In the genomic region with DNA sequence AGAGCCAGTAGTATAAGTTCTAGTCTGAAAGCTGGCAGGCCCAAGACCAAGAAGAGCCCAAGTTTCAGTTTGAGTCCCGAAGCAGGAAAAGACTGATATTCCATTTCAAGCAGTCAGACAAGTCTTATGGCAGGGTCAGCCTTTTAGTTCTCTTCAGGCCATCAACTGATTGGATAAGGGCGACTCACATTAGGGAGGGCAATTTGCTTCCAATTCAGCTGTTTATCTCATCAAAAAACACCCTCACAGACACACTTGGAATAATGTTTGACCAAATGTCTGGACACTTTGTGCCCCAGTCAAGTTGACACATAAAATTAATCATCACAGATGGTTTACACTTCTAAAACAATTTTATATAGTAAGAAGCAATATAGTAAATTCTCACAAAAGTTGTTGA, we compare ENCODE assay signal across 17 cellular contexts.
"Had no signal": no experiment of that assay in that cellular context is flagged by ENCODE, and none has a peak within 500 bp of the region (broad histone marks: within the 10 kb centered on the region; RNA-seq: fewer than 3 reads in every experiment).

No MANE protein-coding gene starts in this region.

- DNase-seq: cortex of kidney; dorsolateral prefrontal cortex; effector CD8-positive, alpha-beta T cell; heart right ventricle; hypothalamus; mucosa of descending colon; natural killer cell; ovary; stimulated activated CD4-positive, alpha-beta T cell treated with anti-CD3 and anti-CD28 coated beads, Interleukin-4, amount 100 ng/mL, for 1 hour; stimulated activated CD8-positive, alpha-beta memory T cell treated with anti-CD3 and anti-CD28 coated beads, Interleukin-4, amount 100 ng/mL, for 48 hours; stimulated activated naive CD8-positive, alpha-beta T cell treated with anti-CD3 and anti-CD28 coated beads, Interleukin-15, Interleukin-2, amounts not matched to agents 100 U/mL and 50 U/mL, for 24 hours; thyroid gland had no signal

- H3K27ac Mint-ChIP-seq: natural killer cell; stimulated activated effector memory CD8-positive, alpha-beta T cell treated with anti-CD3 and anti-CD28 coated beads, Interleukin-12 subunit alpha, Interleukin-12 subunit beta, amount 100 ng/mL, for 72 hours; type B pancreatic cell had no signal

- H3K4me3 ChIP-seq: dorsolateral prefrontal cortex, heart right ventricle, mucosa of descending colon, ovary, right atrium auricular region, suprapubic skin, thyroid gland had no signal

- H3K36me3 ChIP-seq: heart right ventricle, ovary, right atrium auricular region, suprapubic skin, thyroid gland had no signal

- H3K9me3 ChIP-seq: ovary, suprapubic skin, thyroid gland had no signal

- H3K27ac ChIP-seq: dorsolateral prefrontal cortex, heart right ventricle, ovary, right atrium auricular region, suprapubic skin, thyroid gland had no signal

- H3K27me3 ChIP-seq: dorsolateral prefrontal cortex, heart right ventricle, ovary, right atrium auricular region, suprapubic skin, thyroid gland had no signal

- H3K27me3 Mint-ChIP-seq: type B pancreatic cell had no signal

- H3K4me3 Mint-ChIP-seq: natural killer cell; neural crest cell; stimulated activated effector memory CD8-positive, alpha-beta T cell treated with anti-CD3 and anti-CD28 coated beads, Interleukin-12 subunit alpha, Interleukin-12 subunit beta, amount 100 ng/mL, for 72 hours; type B pancreatic cell had no signal

- H3K4me1 Mint-ChIP-seq: natural killer cell; stimulated activated effector memory CD8-positive, alpha-beta T cell treated with anti-CD3 and anti-CD28 coated beads, Interleukin-12 subunit alpha, Interleukin-12 subunit beta, amount 100 ng/mL, for 72 hours had no signal

- H3K36me3 Mint-ChIP-seq: natural killer cell; stimulated activated effector memory CD8-positive, alpha-beta T cell treated with anti-CD3 and anti-CD28 coated beads, Interleukin-12 subunit alpha, Interleukin-12 subunit beta, amount 100 ng/mL, for 72 hours had no signal

- H3K4me1 ChIP-seq: right atrium auricular region, suprapubic skin, thyroid gland had no signal
